In the genomic region with DNA sequence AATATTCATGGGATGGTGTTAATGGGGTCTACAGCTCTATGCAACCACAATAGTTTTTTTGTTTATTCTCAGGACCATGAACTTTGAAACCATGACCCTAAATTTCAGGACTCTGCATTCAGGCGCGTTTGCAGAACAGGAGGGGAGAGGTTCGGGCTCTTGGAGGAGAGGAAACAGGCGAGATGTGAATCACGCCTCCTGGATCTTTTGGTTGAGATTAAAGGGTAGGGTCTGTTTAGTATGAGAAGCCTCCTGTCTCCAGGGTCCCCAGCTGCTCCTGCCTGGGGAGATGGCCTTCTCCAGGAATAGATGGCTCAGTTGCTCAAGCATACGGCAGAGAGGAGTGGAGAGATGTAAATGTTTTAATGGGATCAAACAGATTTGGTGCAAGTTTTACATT, we compare ENCODE assay signal across 24 cellular contexts. TPM values are rescaled to one million over a fixed set of nuclear protein-coding genes. Genes with fewer than 3 reads are reported as not detected.
"Had no signal": no experiment of that assay in that cellular context is flagged by ENCODE, and none has a peak within 500 bp of the region (broad histone marks: within the 10 kb centered on the region; RNA-seq: fewer than 3 reads in every experiment).

No MANE protein-coding gene starts in this region.

- DNase-seq: activated CD4-positive, alpha-beta memory T cell treated with anti-CD3 and anti-CD28 coated beads, Interleukin-2, amount 10 ng/mL, durations not matched to agents 7 days and 5 days; activated CD4-positive, alpha-beta T cell treated with anti-CD3 and anti-CD28 coated beads for 1 hour; activated CD4-positive, alpha-beta T cell treated with anti-CD3 and anti-CD28 coated beads for 4 hours; activated CD4-positive, alpha-beta T cell treated with anti-CD3 and anti-CD28 coated beads, Interleukin-2, amount 10 ng/mL, durations not matched to agents 7 days and 5 days; activated CD4-positive, alpha-beta T cell treated with anti-CD3 and anti-CD28 coated beads, Interleukin-2, amount 50 U/mL, for 4 hours; activated effector memory CD4-positive, alpha-beta T cell treated with Interleukin-2 at 50 U/mL for 16 hours; activated gamma-delta T cell treated with Interleukin-2 at 50 U/mL for 16 hours; activated naive CD4-positive, alpha-beta T cell treated with anti-CD3 and anti-CD28 coated beads, Interleukin-2, amount 50 U/mL, for 16 hours; activated naive CD4-positive, alpha-beta T cell treated with Interleukin-2 at 50 U/mL for 16 hours; activated T-cell treated with anti-CD3 and anti-CD28 coated beads, Interleukin-2, amount 50 U/mL, for 4 hours; amniotic stem cell; anterior cingulate cortex; brain microvascular endothelial cell; caudate nucleus; cortex of kidney; effector CD4-positive, alpha-beta T cell; effector memory CD8-positive, alpha-beta T cell; esophagus squamous epithelium; foreskin melanocyte had no signal

- H3K27ac Mint-ChIP-seq: activated CD4-positive, alpha-beta memory T cell treated with anti-CD3 and anti-CD28 coated beads, Interleukin-2, amount 10 ng/mL, durations not matched to agents 7 days and 5 days; activated CD4-positive, alpha-beta T cell treated with anti-CD3 and anti-CD28 coated beads, Interleukin-2, amount 10 ng/mL, durations not matched to agents 7 days and 5 days; activated naive CD8-positive, alpha-beta T cell; activated T-helper 17 cell treated with anti-CD3 and anti-CD28 coated beads, Interleukin-2, amount 50 U/mL, for 72 hours; effector memory CD8-positive, alpha-beta T cell; WTC11 had no signal

- H3K36me3 ChIP-seq: brain microvascular endothelial cell, esophagus squamous epithelium, gastroesophageal sphincter had no signal

- H3K4me3 Mint-ChIP-seq: activated CD4-positive, alpha-beta memory T cell treated with anti-CD3 and anti-CD28 coated beads, Interleukin-2, amount 10 ng/mL, durations not matched to agents 7 days and 5 days; activated CD4-positive, alpha-beta T cell treated with anti-CD3 and anti-CD28 coated beads, Interleukin-2, amount 10 ng/mL, durations not matched to agents 7 days and 5 days; activated naive CD8-positive, alpha-beta T cell; activated T-cell treated with anti-CD3 and anti-CD28 coated beads, Interleukin-2, amount 50 U/mL, for 4 hours; activated T-helper 17 cell treated with anti-CD3 and anti-CD28 coated beads, Interleukin-2, amount 50 U/mL, for 72 hours; effector memory CD8-positive, alpha-beta T cell; WTC11 had no signal

- H3K9me3 ChIP-seq: esophagus squamous epithelium, gastroesophageal sphincter had no signal

- H3K27me3 ChIP-seq: brain microvascular endothelial cell had no signal

- ATAC-seq: activated T-cell treated with anti-CD3 and anti-CD28 coated beads, Interleukin-2, amount 50 U/mL, for 4 hours; activated T-helper 17 cell treated with anti-CD3 and anti-CD28 coated beads, Interleukin-2, amount 50 U/mL, for 72 hours; effector memory CD8-positive, alpha-beta T cell; gastroesophageal sphincter had no signal

- H3K4me3 ChIP-seq: esophagus squamous epithelium, gastroesophageal sphincter had no signal

- H3K4me1 ChIP-seq: esophagus squamous epithelium, gastroesophageal sphincter had no signal

- H3K27ac ChIP-seq: brain microvascular endothelial cell, epithelial cell of prostate, esophagus squamous epithelium, gastroesophageal sphincter had no signal

- H3K9me3 Mint-ChIP-seq: activated CD4-positive, alpha-beta memory T cell treated with anti-CD3 and anti-CD28 coated beads, Interleukin-2, amount 10 ng/mL, durations not matched to agents 7 days and 5 days; activated CD4-positive, alpha-beta T cell treated with anti-CD3 and anti-CD28 coated beads, Interleukin-2, amount 10 ng/mL, durations not matched to agents 7 days and 5 days; activated T-cell treated with anti-CD3 and anti-CD28 coated beads, Interleukin-2, amount 50 U/mL, for 4 hours; activated T-helper 17 cell treated with anti-CD3 and anti-CD28 coated beads, Interleukin-2, amount 50 U/mL, for 72 hours; effector memory CD8-positive, alpha-beta T cell; WTC11 had no signal

- H3K36me3 Mint-ChIP-seq: activated naive CD8-positive, alpha-beta T cell; WTC11 had no signal

- H3K4me1 Mint-ChIP-seq: activated CD4-positive, alpha-beta memory T cell treated with anti-CD3 and anti-CD28 coated beads, Interleukin-2, amount 10 ng/mL, durations not matched to agents 7 days and 5 days; activated CD4-positive, alpha-beta T cell treated with anti-CD3 and anti-CD28 coated beads, Interleukin-2, amount 10 ng/mL, durations not matched to agents 7 days and 5 days; activated T-helper 17 cell treated with anti-CD3 and anti-CD28 coated beads, Interleukin-2, amount 50 U/mL, for 72 hours had no signal

RNA-seq across cellular contexts. Expression of a gene that starts 18.2 kb away (rescaled TPM):
- total RNA-seq: activated CD4-positive, alpha-beta memory T cell treated with anti-CD3 and anti-CD28 coated beads, Interleukin-2, amount 10 ng/mL, durations not matched to agents 7 days and 5 days; activated T-cell treated with anti-CD3 and anti-CD28 coated beads, Interleukin-2, amount 50 U/mL, for 4 hours; activated T-helper 17 cell treated with anti-CD3 and anti-CD28 coated beads, Interleukin-2, amount 50 U/mL, for 72 hours had no signal
